ENCODE assay signal across 11 cellular contexts in the genomic region with DNA sequence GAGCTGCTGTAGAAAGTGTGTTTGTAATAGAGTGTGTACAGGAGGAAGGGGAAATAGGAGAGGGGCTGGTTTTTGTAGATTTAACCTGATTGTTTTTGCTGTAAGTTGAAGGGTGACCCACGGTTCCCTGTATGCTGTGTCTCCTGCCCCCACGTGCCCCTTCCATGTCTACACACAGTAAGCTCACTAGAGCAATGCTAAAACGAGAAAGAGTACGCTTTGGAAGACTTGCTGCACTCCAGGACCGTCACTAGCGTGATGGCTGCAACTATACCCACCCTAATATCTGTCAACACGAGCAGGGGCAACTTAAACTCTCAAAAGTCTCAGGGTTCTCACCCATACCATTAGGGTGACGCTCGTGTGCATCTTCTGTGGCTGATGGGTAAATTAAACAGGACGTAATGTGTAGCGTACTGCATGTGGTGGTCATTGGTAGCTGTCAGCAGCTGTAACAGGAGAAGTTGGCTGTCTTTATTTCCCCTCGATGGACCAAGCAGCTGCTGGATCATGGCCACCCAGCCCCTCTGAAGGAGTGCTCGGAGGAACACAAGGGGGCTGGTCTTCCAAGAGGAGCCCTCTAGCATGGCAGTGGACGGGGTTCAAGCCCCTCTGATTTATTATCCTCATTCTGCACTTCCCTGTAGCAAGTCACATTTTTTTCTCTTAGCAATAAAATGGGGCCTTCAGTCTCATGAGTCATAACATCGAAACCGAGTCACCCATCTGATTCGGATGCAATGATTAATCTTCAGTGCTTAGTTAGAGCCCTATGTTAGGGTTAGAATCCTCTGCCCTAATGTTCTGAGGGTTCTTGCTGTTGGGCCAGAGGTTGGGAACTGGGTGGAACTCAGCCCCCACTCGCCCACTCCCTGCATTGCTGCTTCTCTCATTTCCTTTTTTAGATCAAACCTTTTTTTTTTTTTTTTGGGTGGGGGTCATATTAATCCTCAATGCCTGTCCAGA. TPM values are rescaled to one million over a fixed set of nuclear protein-coding genes. Genes with fewer than 3 reads are reported as not detected.
DNase-seq lines count a peak whose midpoint lies in the region; ATAC-seq and TF ChIP-seq lines count a peak whose summit lies in the region.
"Had no signal": no experiment of that assay in that cellular context is flagged by ENCODE, and none has a peak within 500 bp of the region (broad histone marks: within the 10 kb centered on the region; RNA-seq: fewer than 3 reads in every experiment).

No MANE protein-coding gene starts in this region.

- no peaks in the 10 kb centered on the region for H3K9me3 ChIP-seq in left ventricle myocardium inferior (replicated peaks)
- H3K9me3 ChIP-seq in upper lobe of right lung = no peaks in the 10 kb centered on the region
- H3K9me3 ChIP-seq: left lung had no signal

- H3K36me3 Mint-ChIP-seq in activated T-cell treated with anti-CD3 and anti-CD28 coated beads, Interleukin-2, amount 50 U/mL, for 72 hours (ENCODE audit: insufficient read depth in 2 of 2) = peaks cover 32 to 67% of the 10 kb centered on the region in 2 donors

- intact Hi-C loops in left ventricle myocardium inferior (cut with micrococcal nuclease) = no loop called here
- intact Hi-C loops in Right ventricle myocardium superior (cut with DNase I) = no loop called here
- intact Hi-C loops in upper lobe of right lung (cut with DNase I) = no loop called here

- no peaks in the 10 kb centered on the region for H3K9me3 Mint-ChIP-seq in activated T-cell treated with anti-CD3 and anti-CD28 coated beads, Interleukin-2, amount 50 U/mL, for 72 hours

- peak overlapping the region in 1 of 2 donors; percentile 51 for H3K4me3 Mint-ChIP-seq in activated T-cell treated with anti-CD3 and anti-CD28 coated beads, Interleukin-2, amount 50 U/mL, for 72 hours

- peak overlapping the region; percentile 90 for H3K27ac Mint-ChIP-seq in activated T-cell treated with anti-CD3 and anti-CD28 coated beads, Interleukin-2, amount 50 U/mL, for 72 hours

- H3K36me3 ChIP-seq in left ventricle myocardium inferior = peaks cover 57% of the 10 kb centered on the region
- peaks cover 67% of the 10 kb centered on the region for H3K36me3 ChIP-seq in upper lobe of right lung

- in situ Hi-C loops in GM13977 (cut with MboI; ENCODE audit: low pct_unique_long_range_greater_than_20kb, low sequenced_read_pairs, unreplicated experiment) = loop anchor here (10.0 kb wide), 1 partner anchor 283 kb away; no protein-coding TSS in a partner anchor

- ATAC-seq in Right ventricle myocardium superior (ENCODE audit: poor library complexity) (no peak), upper lobe of right lung (peak; percentile 46), HG03175 (IDR thresholded peaks at IDR 0.05; ENCODE audit: unreplicated experiment) (no peak)
- peak; percentile 77 for ATAC-seq in activated T-cell treated with anti-CD3 and anti-CD28 coated beads, Interleukin-2, amount 50 U/mL, for 72 hours (replicated peaks in 1 of 2)

- H3K4me1 Mint-ChIP-seq in activated T-cell treated with anti-CD3 and anti-CD28 coated beads, Interleukin-2, amount 50 U/mL, for 72 hours (ENCODE audit: low read depth) = peaks cover 97% of the 10 kb centered on the region

- TF ChIP-seq CTCF in left ventricle myocardium inferior (IDR thresholded peaks at IDR 0.05; ENCODE audit: borderline replicate concordance) (no peak), upper lobe of right lung (IDR thresholded peaks at IDR 0.05) (no peak), GM13977 (IDR thresholded peaks at IDR 0.05; ENCODE audit: extremely low read depth, insufficient read depth, missing control alignments) (no peak)

- H3K4me1 ChIP-seq in left ventricle myocardium inferior (peaks cover 100% of the 10 kb centered on the region), upper lobe of right lung (peaks cover 19% of the 10 kb centered on the region)

- DNase-seq in left ventricle myocardium inferior (no peak), Right ventricle myocardium superior (no peak), kidney tubule cell (ENCODE audit: low spot score) (peak; percentile 67), upper lobe of right lung (no peak), GM13977 (ENCODE audit: low spot score) (no peak), SKM-1 treated with dmso at 0.1 percent for 144 hours (lab: John Stamatoyannopoulos, UW; ENCODE audit: unreplicated experiment) (no peak)
- peak in 1 of 2 donors; percentile 31 for DNase-seq in activated T-cell treated with anti-CD3 and anti-CD28 coated beads, Interleukin-2, amount 50 U/mL, for 72 hours
- DNase-seq: Karpas-422, left lung, PC-9 had no signal

- H3K27me3 ChIP-seq in left ventricle myocardium inferior (ENCODE audit: low read depth) (no peaks in the 10 kb centered on the region), upper lobe of right lung (no peaks in the 10 kb centered on the region)
- H3K27me3 ChIP-seq: left lung had no signal

- H3K27me3 Mint-ChIP-seq in activated T-cell treated with anti-CD3 and anti-CD28 coated beads, Interleukin-2, amount 50 U/mL, for 72 hours (ENCODE audit: low read depth) = no peaks in the 10 kb centered on the region

- H3K27ac ChIP-seq in left ventricle myocardium inferior (replicated peaks) (peak overlapping the region; percentile 73), upper lobe of right lung (no peak overlapping the region)
- H3K27ac ChIP-seq: PC-9 had no signal

- H3K4me3 ChIP-seq in left ventricle myocardium inferior (no peak overlapping the region), upper lobe of right lung (no peak overlapping the region)
- H3K4me3 ChIP-seq: PC-9 had no signal

RNA-seq across cellular contexts. Expression of gene CCND2, which starts 14.0 kb away (rescaled TPM):
- total RNA-seq in left ventricle myocardium inferior (283 TPM), Right ventricle myocardium superior (206 TPM), upper lobe of right lung (94.2 TPM)
- total RNA-seq in activated T-cell treated with anti-CD3 and anti-CD28 coated beads, Interleukin-2, amount 50 U/mL, for 72 hours = 100 to 1,000 TPM; 445 to 502 TPM

RNA-seq across cellular contexts. Expression of gene TIGAR, which starts 33.4 kb away (rescaled TPM):
- total RNA-seq in left ventricle myocardium inferior (13.6 TPM), Right ventricle myocardium superior (13.6 TPM), upper lobe of right lung (20.0 TPM)
- total RNA-seq in activated T-cell treated with anti-CD3 and anti-CD28 coated beads, Interleukin-2, amount 50 U/mL, for 72 hours = 10 to 100 TPM; 16.1 to 22.5 TPM

Comparison
In these comparisons a context has a peak if more than half of its experiments do, and no peak if none do; other contexts are left out.
1. ATAC-seq: peak in activated T-cell treated with anti-CD3 and anti-CD28 coated beads, Interleukin-2, amount 50 U/mL, for 72 hours (2 of 2) and upper lobe of right lung (single experiment); none in Right ventricle myocardium superior (single experiment) and HG03175 (single experiment).